Comparison of ENCODE assay signal across 1 cellular context in the genomic region with DNA sequence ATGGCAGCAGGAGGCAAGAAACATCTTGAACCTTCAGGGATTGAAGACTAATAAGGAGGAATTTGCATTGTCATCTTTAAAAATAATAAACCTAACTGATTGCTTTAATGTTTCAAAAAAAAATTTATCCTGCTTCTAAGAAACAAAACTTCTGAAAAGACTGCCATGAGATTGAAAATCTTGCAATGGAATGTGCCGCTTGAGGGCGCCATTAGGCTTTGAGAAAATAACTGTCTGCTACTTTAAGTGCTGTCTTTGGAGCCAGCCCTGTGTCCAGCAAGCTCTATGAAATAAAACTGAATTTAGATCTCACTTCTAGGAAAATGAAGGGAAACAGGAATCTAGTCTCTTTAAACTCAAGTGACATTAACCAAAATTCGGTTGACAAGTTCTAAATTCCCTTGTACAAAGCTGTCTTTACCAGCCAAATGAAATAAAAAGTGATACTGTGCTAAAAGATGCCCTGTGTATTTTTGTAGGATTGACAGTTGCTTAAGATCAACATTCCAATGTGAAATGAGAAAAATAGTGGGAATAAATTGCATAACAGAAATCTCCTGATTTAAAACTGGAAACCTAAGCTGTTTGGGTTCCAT.
TF ChIP-seq lines count a peak whose summit lies in the region.

No MANE protein-coding gene starts in this region.

TF ChIP-seq in WTC11, 78 proteins besides CTCF, POLR2A, EP300 and RAD21 (continued from another document):
- TF ChIP-seq, protein P1, sequence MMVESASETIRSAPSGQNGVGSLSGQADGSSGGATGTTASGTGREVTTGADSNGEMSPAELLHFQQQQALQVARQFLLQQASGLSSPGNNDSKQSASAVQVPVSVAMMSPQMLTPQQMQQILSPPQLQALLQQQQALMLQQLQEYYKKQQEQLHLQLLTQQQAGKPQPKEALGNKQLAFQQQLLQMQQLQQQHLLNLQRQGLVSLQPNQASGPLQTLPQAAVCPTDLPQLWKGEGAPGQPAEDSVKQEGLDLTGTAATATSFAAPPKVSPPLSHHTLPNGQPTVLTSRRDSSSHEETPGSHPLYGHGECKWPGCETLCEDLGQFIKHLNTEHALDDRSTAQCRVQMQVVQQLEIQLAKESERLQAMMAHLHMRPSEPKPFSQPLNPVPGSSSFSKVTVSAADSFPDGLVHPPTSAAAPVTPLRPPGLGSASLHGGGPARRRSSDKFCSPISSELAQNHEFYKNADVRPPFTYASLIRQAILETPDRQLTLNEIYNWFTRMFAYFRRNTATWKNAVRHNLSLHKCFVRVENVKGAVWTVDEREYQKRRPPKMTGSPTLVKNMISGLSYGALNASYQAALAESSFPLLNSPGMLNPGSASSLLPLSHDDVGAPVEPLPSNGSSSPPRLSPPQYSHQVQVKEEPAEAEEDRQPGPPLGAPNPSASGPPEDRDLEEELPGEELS (CRISPR knock-in tag; IDR thresholded peaks at IDR 0.05): no peak
- TF ChIP-seq, protein P2, sequence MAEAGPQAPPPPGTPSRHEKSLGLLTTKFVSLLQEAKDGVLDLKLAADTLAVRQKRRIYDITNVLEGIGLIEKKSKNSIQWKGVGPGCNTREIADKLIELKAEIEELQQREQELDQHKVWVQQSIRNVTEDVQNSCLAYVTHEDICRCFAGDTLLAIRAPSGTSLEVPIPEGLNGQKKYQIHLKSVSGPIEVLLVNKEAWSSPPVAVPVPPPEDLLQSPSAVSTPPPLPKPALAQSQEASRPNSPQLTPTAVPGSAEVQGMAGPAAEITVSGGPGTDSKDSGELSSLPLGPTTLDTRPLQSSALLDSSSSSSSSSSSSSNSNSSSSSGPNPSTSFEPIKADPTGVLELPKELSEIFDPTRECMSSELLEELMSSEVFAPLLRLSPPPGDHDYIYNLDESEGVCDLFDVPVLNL (CRISPR knock-in tag; IDR thresholded peaks at IDR 0.05; ENCODE audit: borderline replicate concordance, low read depth): no peak
- no peak for TF ChIP-seq ZNF232 (CRISPR knock-in tag; IDR thresholded peaks at IDR 0.05)
- TF ChIP-seq SOX15 (CRISPR knock-in tag; IDR thresholded peaks at IDR 0.05): no peak
